1 cellular context compared by ENCODE assay signal in genomic region chr2:119068154-119068725, GRCh38.
TF ChIP-seq lines count a peak whose summit lies in the region.

No MANE protein-coding gene starts in this region.

TF ChIP-seq in GM23338, 12 proteins besides CTCF, POLR2A, EP300 and RAD21 (continued from another document):
- no peak for TF ChIP-seq REST (IDR thresholded peaks at IDR 0.05; ENCODE audit: unreplicated experiment)
